In genomic region chr5:128084228-128085167, GRCh38 we compare ENCODE assay signal across 8 cellular contexts. TPM values are rescaled to one million over a fixed set of nuclear protein-coding genes. Genes with fewer than 3 reads are reported as not detected.
DNase-seq lines count a peak whose midpoint lies in the region; ATAC-seq and TF ChIP-seq lines count a peak whose summit lies in the region.

No MANE protein-coding gene starts in this region.

- TF ChIP-seq CTCF in Peyer's patch (IDR thresholded peaks at IDR 0.05) (no peak), omental fat pad (IDR thresholded peaks at IDR 0.05) (no peak), tibial nerve (IDR thresholded peaks at IDR 0.05) (no peak)

- ATAC-seq in HG03064 (IDR thresholded peaks at IDR 0.05; ENCODE audit: low read depth, unreplicated experiment) (peak; percentile 13), omental fat pad (ENCODE audit: low FRiP score) (peak; percentile 20)

- TF ChIP-seq POLR2A in Peyer's patch (IDR thresholded peaks at IDR 0.05) (peak in 1 of 2 donors; percentile 19), tibial nerve (IDR thresholded peaks at IDR 0.05) (no peak)

- DNase-seq in NK-92 treated with Interleukin-12 subunit alpha and Interleukin-12 subunit beta, amount 100 ng/mL, for 24 hours (lab: John Stamatoyannopoulos, UW) = peak; percentile 11
- DNase-seq in NK-92 (lab: John Stamatoyannopoulos, UW; ENCODE audit: unreplicated experiment) (no peak), Peyer's patch (peak; percentile 36 to 76 (median 71)), glomerular visceral epithelial cell (ENCODE audit: extremely low spot score) (peak; percentile 45), omental fat pad (ENCODE audit: low spot score) (no peak), tibial nerve (ENCODE audit: low spot score in 2 of 2) (no peak)
- peak; percentile 7 to 26 (median 14) for DNase-seq in activated naive CD4-positive, alpha-beta T cell (lab: John Stamatoyannopoulos, UW)

- 4 to 6% methylated on average over 28 to 35 of the region's 71 CpGs for WGBS in tibial nerve, 2 donors

- no peak for TF ChIP-seq EP300 in tibial nerve (IDR thresholded peaks at IDR 0.05)

- H3K27me3 ChIP-seq in Peyer's patch (no peaks in the 10 kb centered on the region), tibial nerve (no peaks in the 10 kb centered on the region)

- H3K27ac ChIP-seq in Peyer's patch = peak overlapping the region; percentile 84 to 99 (median 94)
- peak overlapping the region; percentile 93 to 98 (median 94) for H3K27ac ChIP-seq in tibial nerve

- H3K4me3 ChIP-seq in Peyer's patch (peak overlapping the region; percentile 80 to 92 (median 84)), tibial nerve (peak overlapping the region; percentile 65 to 92 (median 79))

- H3K9me3 ChIP-seq in Peyer's patch = no peaks in the 10 kb centered on the region
- no peaks in the 10 kb centered on the region for H3K9me3 ChIP-seq in tibial nerve

- no peaks in the 10 kb centered on the region for H3K36me3 ChIP-seq in Peyer's patch
- no peaks in the 10 kb centered on the region for H3K36me3 ChIP-seq in tibial nerve

- H3K4me1 ChIP-seq in Peyer's patch (peaks cover 0 to 41% (median 0%) of the 10 kb centered on the region in 4 donors), tibial nerve (peaks cover 0 to 41% (median 8%) of the 10 kb centered on the region in 4 donors)

RNA-seq across cellular contexts. Expression of gene SLC12A2, which starts 0.9 kb away (rescaled TPM):
- total RNA-seq in Peyer's patch = 100 to 1,000 TPM; 139 to 255 (median 172) TPM
- total RNA-seq in omental fat pad = 10 to 100 TPM; 14.4 to 28.1 (median 20.6) TPM
- 10 to 100 TPM; 49.8 to 93.1 (median 85.3) TPM for total RNA-seq in tibial nerve

Comparison
In these comparisons a context has a peak if more than half of its experiments do, and no peak if none do; other contexts are left out.
1. DNase-seq: peak in NK-92 treated with Interleukin-12 subunit alpha and Interleukin-12 subunit beta, amount 100 ng/mL, for 24 hours (single experiment), Peyer's patch (3 of 3), activated naive CD4-positive, alpha-beta T cell (4 of 4) and glomerular visceral epithelial cell (single experiment); none in NK-92 (single experiment), omental fat pad (single experiment) and tibial nerve (0 of 2).